ENCODE assay signal across 1 cellular context in the genomic region with DNA sequence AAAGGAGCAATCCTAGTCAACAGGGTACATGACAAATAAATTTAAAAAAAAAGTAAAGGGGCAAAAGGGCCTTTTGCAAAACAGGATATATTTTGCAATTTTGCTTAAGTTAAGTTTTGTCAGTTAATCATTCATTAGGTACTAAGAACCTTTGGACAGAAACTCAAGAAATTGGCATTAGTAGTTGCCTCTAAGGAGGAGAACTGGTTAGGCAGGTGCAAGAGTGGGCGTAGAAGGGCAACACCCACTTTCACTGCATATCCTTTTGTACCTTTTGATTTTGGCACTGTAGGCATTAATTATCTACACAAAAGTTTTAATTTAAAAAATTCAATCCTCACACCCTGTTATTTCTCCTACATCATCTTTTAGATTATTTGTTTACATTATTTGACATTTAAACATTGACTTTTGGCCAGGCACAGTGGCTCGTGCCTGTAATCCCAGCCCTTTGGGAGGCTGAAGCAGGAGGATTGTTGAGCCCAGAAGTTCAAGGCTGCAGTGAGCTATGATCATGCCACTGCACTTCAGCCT.
A peak's percentile ranks its signal among the peaks of the same experiment; 100 is the strongest.
TF ChIP-seq lines count a peak whose summit lies in the region.

No MANE protein-coding gene starts in this region.

TF ChIP-seq in HepG2, 621 proteins besides CTCF, POLR2A, EP300 and RAD21 (continued from another document and continues in another):
- TF ChIP-seq, protein P1, sequence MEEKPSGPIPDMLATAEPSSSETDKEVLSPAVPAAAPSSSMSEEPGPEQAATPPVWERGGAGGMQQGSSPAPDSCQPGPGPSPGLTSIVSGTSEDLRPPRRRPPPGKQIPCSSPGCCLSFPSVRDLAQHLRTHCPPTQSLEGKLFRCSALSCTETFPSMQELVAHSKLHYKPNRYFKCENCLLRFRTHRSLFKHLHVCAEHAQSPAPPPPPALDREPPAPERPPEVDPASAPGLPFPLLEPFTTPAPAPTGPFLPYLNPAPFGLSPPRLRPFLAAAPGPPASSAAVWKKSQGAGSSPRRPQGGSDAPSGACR (CRISPR knock-in tag; IDR thresholded peaks at IDR 0.05): no peak
- TF ChIP-seq KLF12 (CRISPR knock-in tag; IDR thresholded peaks at IDR 0.05; ENCODE audit: borderline replicate concordance) (no peak), ZFYVE20 (CRISPR knock-in tag; IDR thresholded peaks at IDR 0.05; ENCODE audit: borderline replicate concordance, low read depth) (no peak), U2AF2 (IDR thresholded peaks at IDR 0.05; ENCODE audit: low read depth, low read length) (no peak), ZNF367 (CRISPR knock-in tag; IDR thresholded peaks at IDR 0.05; ENCODE audit: borderline replicate concordance) (no peak), FOSL1 (CRISPR knock-in tag; IDR thresholded peaks at IDR 0.05; ENCODE audit: borderline replicate concordance) (no peak), ATF7-NPFF (CRISPR knock-in tag; IDR thresholded peaks at IDR 0.05; ENCODE audit: low read depth) (no peak), ATM (IDR thresholded peaks at IDR 0.05; ENCODE audit: borderline replicate concordance) (no peak), ZNF660 (CRISPR knock-in tag; IDR thresholded peaks at IDR 0.05; ENCODE audit: borderline replicate concordance, low read depth) (no peak), ERF (CRISPR knock-in tag; IDR thresholded peaks at IDR 0.05) (no peak), MEIS2 (CRISPR knock-in tag; IDR thresholded peaks at IDR 0.05) (no peak), ZFP90 (CRISPR knock-in tag; IDR thresholded peaks at IDR 0.05; ENCODE audit: borderline replicate concordance) (no peak), ZNF792 (CRISPR knock-in tag; IDR thresholded peaks at IDR 0.05) (no peak), TCF7L2 (IDR thresholded peaks at IDR 0.05; ENCODE audit: low read depth, low read length) (no peak), ZKSCAN5 (CRISPR knock-in tag; IDR thresholded peaks at IDR 0.05) (no peak), ZNF230 (CRISPR knock-in tag; IDR thresholded peaks at IDR 0.05) (no peak), ZNF530 (CRISPR knock-in tag; IDR thresholded peaks at IDR 0.05; ENCODE audit: low read depth) (no peak), HOXA7 (CRISPR knock-in tag; IDR thresholded peaks at IDR 0.05) (no peak), SNAPC2 (CRISPR knock-in tag; IDR thresholded peaks at IDR 0.05) (no peak), ARNTL (CRISPR knock-in tag; IDR thresholded peaks at IDR 0.05) (no peak), PRPF4 (IDR thresholded peaks at IDR 0.05; ENCODE audit: low read depth, low read length, poor library complexity, severe bottlenecking) (no peak), ZKSCAN8 (CRISPR knock-in tag; IDR thresholded peaks at IDR 0.05; ENCODE audit: borderline replicate concordance) (0 out of 2 replicates have a peak, but pooled peaks have one; percentile 44), SAFB2 (CRISPR knock-in tag; IDR thresholded peaks at IDR 0.05; ENCODE audit: borderline replicate concordance, low read depth) (no peak), MIXL1 (CRISPR knock-in tag; IDR thresholded peaks at IDR 0.05) (0 out of 2 replicates have a peak, but pooled peaks have one; percentile 24), DPF2 (CRISPR knock-in tag; IDR thresholded peaks at IDR 0.05; ENCODE audit: borderline replicate concordance, low read depth) (peak; percentile 64; the same call in 1 of the 2 replicates), SATB2 (CRISPR knock-in tag; IDR thresholded peaks at IDR 0.05) (no peak), ZNF484 (CRISPR knock-in tag; IDR thresholded peaks at IDR 0.05; ENCODE audit: borderline replicate concordance, low read depth) (no peak)
- TF ChIP-seq, protein P2, sequence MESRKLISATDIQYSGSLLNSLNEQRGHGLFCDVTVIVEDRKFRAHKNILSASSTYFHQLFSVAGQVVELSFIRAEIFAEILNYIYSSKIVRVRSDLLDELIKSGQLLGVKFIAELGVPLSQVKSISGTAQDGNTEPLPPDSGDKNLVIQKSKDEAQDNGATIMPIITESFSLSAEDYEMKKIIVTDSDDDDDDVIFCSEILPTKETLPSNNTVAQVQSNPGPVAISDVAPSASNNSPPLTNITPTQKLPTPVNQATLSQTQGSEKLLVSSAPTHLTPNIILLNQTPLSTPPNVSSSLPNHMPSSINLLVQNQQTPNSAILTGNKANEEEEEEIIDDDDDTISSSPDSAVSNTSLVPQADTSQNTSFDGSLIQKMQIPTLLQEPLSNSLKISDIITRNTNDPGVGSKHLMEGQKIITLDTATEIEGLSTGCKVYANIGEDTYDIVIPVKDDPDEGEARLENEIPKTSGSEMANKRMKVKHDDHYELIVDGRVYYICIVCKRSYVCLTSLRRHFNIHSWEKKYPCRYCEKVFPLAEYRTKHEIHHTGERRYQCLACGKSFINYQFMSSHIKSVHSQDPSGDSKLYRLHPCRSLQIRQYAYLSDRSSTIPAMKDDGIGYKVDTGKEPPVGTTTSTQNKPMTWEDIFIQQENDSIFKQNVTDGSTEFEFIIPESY (CRISPR knock-in tag; IDR thresholded peaks at IDR 0.05): 0 out of 2 replicates have a peak, but pooled peaks have one; percentile 22
- TF ChIP-seq, protein P3, sequence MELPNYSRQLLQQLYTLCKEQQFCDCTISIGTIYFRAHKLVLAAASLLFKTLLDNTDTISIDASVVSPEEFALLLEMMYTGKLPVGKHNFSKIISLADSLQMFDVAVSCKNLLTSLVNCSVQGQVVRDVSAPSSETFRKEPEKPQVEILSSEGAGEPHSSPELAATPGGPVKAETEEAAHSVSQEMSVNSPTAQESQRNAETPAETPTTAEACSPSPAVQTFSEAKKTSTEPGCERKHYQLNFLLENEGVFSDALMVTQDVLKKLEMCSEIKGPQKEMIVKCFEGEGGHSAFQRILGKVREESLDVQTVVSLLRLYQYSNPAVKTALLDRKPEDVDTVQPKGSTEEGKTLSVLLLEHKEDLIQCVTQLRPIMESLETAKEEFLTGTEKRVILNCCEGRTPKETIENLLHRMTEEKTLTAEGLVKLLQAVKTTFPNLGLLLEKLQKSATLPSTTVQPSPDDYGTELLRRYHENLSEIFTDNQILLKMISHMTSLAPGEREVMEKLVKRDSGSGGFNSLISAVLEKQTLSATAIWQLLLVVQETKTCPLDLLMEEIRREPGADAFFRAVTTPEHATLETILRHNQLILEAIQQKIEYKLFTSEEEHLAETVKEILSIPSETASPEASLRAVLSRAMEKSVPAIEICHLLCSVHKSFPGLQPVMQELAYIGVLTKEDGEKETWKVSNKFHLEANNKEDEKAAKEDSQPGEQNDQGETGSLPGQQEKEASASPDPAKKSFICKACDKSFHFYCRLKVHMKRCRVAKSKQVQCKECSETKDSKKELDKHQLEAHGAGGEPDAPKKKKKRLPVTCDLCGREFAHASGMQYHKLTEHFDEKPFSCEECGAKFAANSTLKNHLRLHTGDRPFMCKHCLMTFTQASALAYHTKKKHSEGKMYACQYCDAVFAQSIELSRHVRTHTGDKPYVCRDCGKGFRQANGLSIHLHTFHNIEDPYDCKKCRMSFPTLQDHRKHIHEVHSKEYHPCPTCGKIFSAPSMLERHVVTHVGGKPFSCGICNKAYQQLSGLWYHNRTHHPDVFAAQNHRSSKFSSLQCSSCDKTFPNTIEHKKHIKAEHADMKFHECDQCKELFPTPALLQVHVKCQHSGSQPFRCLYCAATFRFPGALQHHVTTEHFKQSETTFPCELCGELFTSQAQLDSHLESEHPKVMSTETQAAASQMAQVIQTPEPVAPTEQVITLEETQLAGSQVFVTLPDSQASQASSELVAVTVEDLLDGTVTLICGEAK (IDR thresholded peaks at IDR 0.05): no peak
- TF ChIP-seq, protein P3 (CRISPR knock-in tag; IDR thresholded peaks at IDR 0.05): no peak
- TF ChIP-seq, protein P4, sequence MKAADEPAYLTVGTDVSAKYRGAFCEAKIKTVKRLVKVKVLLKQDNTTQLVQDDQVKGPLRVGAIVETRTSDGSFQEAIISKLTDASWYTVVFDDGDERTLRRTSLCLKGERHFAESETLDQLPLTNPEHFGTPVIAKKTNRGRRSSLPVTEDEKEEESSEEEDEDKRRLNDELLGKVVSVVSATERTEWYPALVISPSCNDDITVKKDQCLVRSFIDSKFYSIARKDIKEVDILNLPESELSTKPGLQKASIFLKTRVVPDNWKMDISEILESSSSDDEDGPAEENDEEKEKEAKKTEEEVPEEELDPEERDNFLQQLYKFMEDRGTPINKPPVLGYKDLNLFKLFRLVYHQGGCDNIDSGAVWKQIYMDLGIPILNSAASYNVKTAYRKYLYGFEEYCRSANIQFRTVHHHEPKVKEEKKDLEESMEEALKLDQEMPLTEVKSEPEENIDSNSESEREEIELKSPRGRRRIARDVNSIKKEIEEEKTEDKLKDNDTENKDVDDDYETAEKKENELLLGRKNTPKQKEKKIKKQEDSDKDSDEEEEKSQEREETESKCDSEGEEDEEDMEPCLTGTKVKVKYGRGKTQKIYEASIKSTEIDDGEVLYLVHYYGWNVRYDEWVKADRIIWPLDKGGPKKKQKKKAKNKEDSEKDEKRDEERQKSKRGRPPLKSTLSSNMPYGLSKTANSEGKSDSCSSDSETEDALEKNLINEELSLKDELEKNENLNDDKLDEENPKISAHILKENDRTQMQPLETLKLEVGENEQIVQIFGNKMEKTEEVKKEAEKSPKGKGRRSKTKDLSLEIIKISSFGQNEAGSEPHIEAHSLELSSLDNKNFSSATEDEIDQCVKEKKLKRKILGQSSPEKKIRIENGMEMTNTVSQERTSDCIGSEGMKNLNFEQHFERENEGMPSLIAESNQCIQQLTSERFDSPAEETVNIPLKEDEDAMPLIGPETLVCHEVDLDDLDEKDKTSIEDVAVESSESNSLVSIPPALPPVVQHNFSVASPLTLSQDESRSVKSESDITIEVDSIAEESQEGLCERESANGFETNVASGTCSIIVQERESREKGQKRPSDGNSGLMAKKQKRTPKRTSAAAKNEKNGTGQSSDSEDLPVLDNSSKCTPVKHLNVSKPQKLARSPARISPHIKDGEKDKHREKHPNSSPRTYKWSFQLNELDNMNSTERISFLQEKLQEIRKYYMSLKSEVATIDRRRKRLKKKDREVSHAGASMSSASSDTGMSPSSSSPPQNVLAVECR (CRISPR knock-in tag; IDR thresholded peaks at IDR 0.05; ENCODE audit: borderline replicate concordance): peak; percentile 32; the same call in 1 of the 2 replicates
- TF ChIP-seq, protein P5, sequence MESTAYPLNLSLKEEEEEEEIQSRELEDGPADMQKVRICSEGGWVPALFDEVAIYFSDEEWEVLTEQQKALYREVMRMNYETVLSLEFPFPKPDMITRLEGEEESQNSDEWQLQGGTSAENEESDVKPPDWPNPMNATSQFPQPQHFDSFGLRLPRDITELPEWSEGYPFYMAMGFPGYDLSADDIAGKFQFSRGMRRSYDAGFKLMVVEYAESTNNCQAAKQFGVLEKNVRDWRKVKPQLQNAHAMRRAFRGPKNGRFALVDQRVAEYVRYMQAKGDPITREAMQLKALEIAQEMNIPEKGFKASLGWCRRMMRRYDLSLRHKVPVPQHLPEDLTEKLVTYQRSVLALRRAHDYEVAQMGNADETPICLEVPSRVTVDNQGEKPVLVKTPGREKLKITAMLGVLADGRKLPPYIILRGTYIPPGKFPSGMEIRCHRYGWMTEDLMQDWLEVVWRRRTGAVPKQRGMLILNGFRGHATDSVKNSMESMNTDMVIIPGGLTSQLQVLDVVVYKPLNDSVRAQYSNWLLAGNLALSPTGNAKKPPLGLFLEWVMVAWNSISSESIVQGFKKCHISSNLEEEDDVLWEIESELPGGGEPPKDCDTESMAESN (CRISPR knock-in tag; conservative IDR thresholded peaks at IDR 0.05): no peak
- TF ChIP-seq, protein P6, sequence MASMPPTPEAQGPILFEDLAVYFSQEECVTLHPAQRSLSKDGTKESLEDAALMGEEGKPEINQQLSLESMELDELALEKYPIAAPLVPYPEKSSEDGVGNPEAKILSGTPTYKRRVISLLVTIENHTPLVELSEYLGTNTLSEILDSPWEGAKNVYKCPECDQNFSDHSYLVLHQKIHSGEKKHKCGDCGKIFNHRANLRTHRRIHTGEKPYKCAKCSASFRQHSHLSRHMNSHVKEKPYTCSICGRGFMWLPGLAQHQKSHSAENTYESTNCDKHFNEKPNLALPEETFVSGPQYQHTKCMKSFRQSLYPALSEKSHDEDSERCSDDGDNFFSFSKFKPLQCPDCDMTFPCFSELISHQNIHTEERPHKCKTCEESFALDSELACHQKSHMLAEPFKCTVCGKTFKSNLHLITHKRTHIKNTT (CRISPR knock-in tag; IDR thresholded peaks at IDR 0.05): no peak
- TF ChIP-seq, protein P7, sequence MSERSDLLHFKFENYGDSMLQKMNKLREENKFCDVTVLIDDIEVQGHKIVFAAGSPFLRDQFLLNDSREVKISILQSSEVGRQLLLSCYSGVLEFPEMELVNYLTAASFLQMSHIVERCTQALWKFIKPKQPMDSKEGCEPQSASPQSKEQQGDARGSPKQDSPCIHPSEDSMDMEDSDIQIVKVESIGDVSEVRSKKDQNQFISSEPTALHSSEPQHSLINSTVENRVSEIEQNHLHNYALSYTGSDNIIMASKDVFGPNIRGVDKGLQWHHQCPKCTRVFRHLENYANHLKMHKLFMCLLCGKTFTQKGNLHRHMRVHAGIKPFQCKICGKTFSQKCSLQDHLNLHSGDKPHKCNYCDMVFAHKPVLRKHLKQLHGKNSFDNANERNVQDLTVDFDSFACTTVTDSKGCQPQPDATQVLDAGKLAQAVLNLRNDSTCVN (CRISPR knock-in tag; IDR thresholded peaks at IDR 0.05; ENCODE audit: borderline replicate concordance): no peak
- TF ChIP-seq, protein P8, sequence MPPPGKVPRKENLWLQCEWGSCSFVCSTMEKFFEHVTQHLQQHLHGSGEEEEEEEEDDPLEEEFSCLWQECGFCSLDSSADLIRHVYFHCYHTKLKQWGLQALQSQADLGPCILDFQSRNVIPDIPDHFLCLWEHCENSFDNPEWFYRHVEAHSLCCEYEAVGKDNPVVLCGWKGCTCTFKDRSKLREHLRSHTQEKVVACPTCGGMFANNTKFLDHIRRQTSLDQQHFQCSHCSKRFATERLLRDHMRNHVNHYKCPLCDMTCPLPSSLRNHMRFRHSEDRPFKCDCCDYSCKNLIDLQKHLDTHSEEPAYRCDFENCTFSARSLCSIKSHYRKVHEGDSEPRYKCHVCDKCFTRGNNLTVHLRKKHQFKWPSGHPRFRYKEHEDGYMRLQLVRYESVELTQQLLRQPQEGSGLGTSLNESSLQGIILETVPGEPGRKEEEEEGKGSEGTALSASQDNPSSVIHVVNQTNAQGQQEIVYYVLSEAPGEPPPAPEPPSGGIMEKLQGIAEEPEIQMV (CRISPR knock-in tag; IDR thresholded peaks at IDR 0.05; ENCODE audit: low read depth): no peak
